Comparison of ENCODE assay signal across 1 cellular context in genomic region chr21:41370840-41371697, GRCh38.
TF ChIP-seq lines count a peak whose summit lies in the region.

No MANE protein-coding gene starts in this region.

TF ChIP-seq in GM12878, 131 proteins besides CTCF, POLR2A, EP300 and RAD21:
- 0 out of 2 replicates have a peak, but pooled peaks have one; percentile 14 for TF ChIP-seq NR2F1 (conservative IDR thresholded peaks at IDR 0.05)
- 0 out of 2 replicates have a peak, but pooled peaks have one; percentile 3 for TF ChIP-seq MLLT1 (IDR thresholded peaks at IDR 0.05)
- no peak for TF ChIP-seq TBL1XR1 (IDR thresholded peaks at IDR 0.05; ENCODE audit: low read depth, low read length)
